In the genomic region with DNA sequence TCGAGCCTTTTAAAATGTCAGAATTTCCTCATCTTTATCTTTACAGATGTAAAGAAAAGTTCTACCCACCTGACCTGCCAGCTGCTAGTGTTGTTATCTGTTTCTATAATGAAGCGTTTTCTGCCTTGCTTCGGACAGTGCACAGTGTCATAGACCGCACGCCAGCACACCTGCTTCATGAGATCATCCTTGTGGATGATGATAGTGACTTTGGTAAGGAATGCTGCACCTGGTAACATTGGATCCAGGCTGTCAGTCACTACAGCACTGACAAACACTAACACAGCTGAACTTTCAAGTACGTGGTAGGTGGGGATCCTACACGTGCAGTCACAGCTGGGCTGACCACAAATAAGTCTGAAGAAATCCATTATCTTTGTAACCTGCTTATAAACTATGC, we compare ENCODE assay signal across 27 cellular contexts.
"Had no signal": no experiment of that assay in that cellular context is flagged by ENCODE, and none has a peak within 500 bp of the region (broad histone marks: within the 10 kb centered on the region; RNA-seq: fewer than 3 reads in every experiment).

No MANE protein-coding gene starts in this region.

- H3K9ac ChIP-seq: neural progenitor cell, parathyroid adenoma had no signal

- H3K4me3 ChIP-seq: gastrocnemius medialis, lung, mucosa of descending colon, neural progenitor cell, right lobe of liver, smooth muscle cell, suprapubic skin, transverse colon, vagina had no signal

- H3K4me1 Mint-ChIP-seq: memory B cell; neural progenitor cell; stimulated activated naive CD8-positive, alpha-beta T cell treated with anti-CD3 and anti-CD28 coated beads, Interleukin-15, amount 100 ng/mL, for 72 hours had no signal

- H3K27me3 ChIP-seq: gastrocnemius medialis, neural progenitor cell, right lobe of liver, suprapubic skin, transverse colon, vagina had no signal

- H3K27me3 Mint-ChIP-seq: dendritic cell treated with granulocyte-macrophage colony-stimulating factor and Interleukin-4, amounts not matched to agents 40 ng/mL and 50 ng/mL, for 4 days; memory B cell; naive thymus-derived CD4-positive, alpha-beta T cell; progenitor cell of endocrine pancreas; stimulated activated naive CD8-positive, alpha-beta T cell treated with anti-CD3 and anti-CD28 coated beads, Interleukin-15, amount 100 ng/mL, for 72 hours had no signal

- H3K9me3 ChIP-seq: gastrocnemius medialis, mucosa of descending colon, right lobe of liver, suprapubic skin, transverse colon, vagina had no signal

- H3K4me2 ChIP-seq: neural progenitor cell, smooth muscle cell had no signal

- H2AFZ ChIP-seq: neural progenitor cell, parathyroid adenoma had no signal

- DNase-seq: effector CD8-positive, alpha-beta T cell; endodermal cell; foreskin fibroblast; gastrocnemius medialis; head of caudate nucleus; mucosa of descending colon; naive thymus-derived CD4-positive, alpha-beta T cell; right lobe of liver; stimulated activated CD4-positive, alpha-beta T cell treated with anti-CD3 and anti-CD28 coated beads, Interleukin-12 subunit alpha, Interleukin-12 subunit beta, amount 100 ng/mL, for 4 hours; stimulated activated CD4-positive, alpha-beta T cell treated with anti-CD3 and anti-CD28 coated beads, Interleukin-1b, Interleukin-23, amount 100 ng/mL, for 48 hours; stimulated activated CD4-positive, alpha-beta T cell treated with anti-CD3 and anti-CD28 coated beads, Interleukin-4, amount 100 ng/mL, for 1 hour; stimulated activated CD8-positive, alpha-beta memory T cell treated with anti-CD3 and anti-CD28 coated beads, Interleukin-4, amount 100 ng/mL, for 48 hours; stimulated activated naive CD4-positive, alpha-beta T cell; stimulated activated naive CD8-positive, alpha-beta T cell treated with anti-CD3 and anti-CD28 coated beads, Interleukin-15, amount 100 ng/mL, for 72 hours; transverse colon had no signal

- H3K27ac Mint-ChIP-seq: dendritic cell treated with granulocyte-macrophage colony-stimulating factor and Interleukin-4, amounts not matched to agents 40 ng/mL and 50 ng/mL, for 4 days; endodermal cell; nephron; neural progenitor cell; progenitor cell of endocrine pancreas had no signal

- H3K27ac ChIP-seq: epithelial cell of prostate, gastrocnemius medialis, neural progenitor cell, parathyroid adenoma, right lobe of liver, suprapubic skin, transverse colon, vagina had no signal

- H3K79me2 ChIP-seq: parathyroid adenoma had no signal

- H3K4me3 Mint-ChIP-seq: dendritic cell treated with granulocyte-macrophage colony-stimulating factor and Interleukin-4, amounts not matched to agents 40 ng/mL and 50 ng/mL, for 4 days; endodermal cell; memory B cell; mesothelial cell of epicardium; naive thymus-derived CD4-positive, alpha-beta T cell; nephron; neural progenitor cell; stimulated activated naive CD8-positive, alpha-beta T cell treated with anti-CD3 and anti-CD28 coated beads, Interleukin-15, amount 100 ng/mL, for 72 hours had no signal

- H3K4me1 ChIP-seq: neural progenitor cell, right lobe of liver, suprapubic skin, transverse colon, vagina had no signal

- H3K9me3 Mint-ChIP-seq: dendritic cell treated with granulocyte-macrophage colony-stimulating factor and Interleukin-4, amounts not matched to agents 40 ng/mL and 50 ng/mL, for 4 days; endodermal cell; memory B cell; mesothelial cell of epicardium; nephron; neural progenitor cell; stimulated activated naive CD8-positive, alpha-beta T cell treated with anti-CD3 and anti-CD28 coated beads, Interleukin-15, amount 100 ng/mL, for 72 hours had no signal

- H3K36me3 ChIP-seq: gastrocnemius medialis, neural progenitor cell had no signal
